In genomic region chr16:2208772-2209171, GRCh38 we compare ENCODE assay signal across 23 cellular contexts. TPM values are rescaled to one million over a fixed set of nuclear protein-coding genes. Genes with fewer than 3 reads are reported as not detected.
DNase-seq lines count a peak whose midpoint lies in the region; ATAC-seq, FAIRE-seq and TF ChIP-seq lines count a peak whose summit lies in the region.
"Had no signal": no experiment of that assay in that cellular context is flagged by ENCODE, and none has a peak within 500 bp of the region (broad histone marks: within the 10 kb centered on the region; RNA-seq: fewer than 3 reads in every experiment).

No MANE protein-coding gene starts in this region.

- 96% methylated on average over 8 of the region's 9 CpGs for WGBS in mammary epithelial cell (ENCODE audit: low coverage, missing lambda C conversion rate)
- 100% methylated on average over 2 of the region's 9 CpGs for WGBS in HepG2 (ENCODE audit: low lambda C conversion rate)

- no peaks in the 10 kb centered on the region for H3K9me3 Mint-ChIP-seq in MCF 10A (ENCODE audit: unreplicated experiment)
- H3K9me3 Mint-ChIP-seq: CD8-positive, alpha-beta T cell; GM23338; HFFc6 had no signal

- no peak for ATAC-seq in HepG2
- no peak for ATAC-seq in GM18519 (IDR thresholded peaks at IDR 0.05; ENCODE audit: low FRiP score, unreplicated experiment)
- ATAC-seq in GM21528 (IDR thresholded peaks at IDR 0.05; ENCODE audit: low FRiP score, unreplicated experiment) = no peak
- ATAC-seq: CD8-positive, alpha-beta T cell; GM12878; GM23338 had no signal

- no peak overlapping the region for H3K27ac Mint-ChIP-seq in MCF 10A (ENCODE audit: low read depth, unreplicated experiment)
- H3K27ac Mint-ChIP-seq: CD8-positive, alpha-beta T cell; GM23338; HFFc6 had no signal

- TF ChIP-seq EP300 in HepG2 (IDR thresholded peaks at IDR 0.05; ENCODE audit: low read depth in 2 of 2, low read length in 2 of 2) (no peak), HepG2 (CRISPR knock-in tag; IDR thresholded peaks at IDR 0.05; ENCODE audit: borderline replicate concordance) (no peak)

- H3K9me3 ChIP-seq in mammary epithelial cell (replicated peaks; ENCODE audit: insufficient read depth, low read length) = no peaks in the 10 kb centered on the region
- no peaks in the 10 kb centered on the region for H3K9me3 ChIP-seq in HepG2 (ENCODE audit: low read length)
- no peaks in the 10 kb centered on the region for H3K9me3 ChIP-seq in BE2C
- H3K9me3 ChIP-seq: BLaER1 had no signal

- no peak for FAIRE-seq in HepG2 (lab: Jason Lieb, UNC)
- FAIRE-seq: GM12878, H54 had no signal

- H3K36me3 Mint-ChIP-seq in MCF 10A (ENCODE audit: insufficient read depth, unreplicated experiment) = peaks cover 44% of the 10 kb centered on the region

- no peak for TF ChIP-seq RAD21 in HepG2 (CRISPR knock-in tag; IDR thresholded peaks at IDR 0.05)

- peaks cover 33% of the 10 kb centered on the region for H3K4me1 Mint-ChIP-seq in MCF 10A (ENCODE audit: insufficient read depth, unreplicated experiment)

- dilution Hi-C loops in mammary epithelial cell (cut with HindIII; ENCODE audit: low sequenced_read_pairs) = loop anchor here (5.0 kb wide), 2 partner anchors 34 to 41 kb away; no protein-coding TSS in a partner anchor

- BruUV-seq in MCF 10A (replicated peaks; lab: Mats Ljungman, UMichigan) (TSS peak; percentile 13), mammary epithelial cell (replicated peaks; lab: Mats Ljungman, UMichigan) (no TSS peak), HepG2 (replicated peaks; lab: Mats Ljungman, UMichigan) (no TSS peak)

- TF ChIP-seq CTCF in MCF 10A (IDR thresholded peaks at IDR 0.05; ENCODE audit: unreplicated experiment) (no peak), mammary epithelial cell (conservative IDR thresholded peaks at IDR 0.05 in 1 of 2, IDR thresholded peaks at IDR 0.05 in 1 of 2; ENCODE audit: extremely low read depth in 1 of 2, insufficient read depth in 1 of 2, low read depth in 1 of 2, low read length in 2 of 2) (no peak), RWPE1 (conservative IDR thresholded peaks at IDR 0.05; ENCODE audit: low read depth) (no peak), HepG2 (CRISPR knock-in tag; IDR thresholded peaks at IDR 0.05) (no peak), BE2C (IDR thresholded peaks at IDR 0.05; ENCODE audit: low read depth, low read length) (no peak)

- H3K27me3 Mint-ChIP-seq in MCF 10A (ENCODE audit: insufficient read depth, unreplicated experiment) = no peaks in the 10 kb centered on the region

- H3K4me3 Mint-ChIP-seq in MCF 10A (ENCODE audit: unreplicated experiment) = no peak overlapping the region
- H3K4me3 Mint-ChIP-seq: CD8-positive, alpha-beta T cell; GM23338; HFFc6 had no signal

- H4K20me1 ChIP-seq in mammary epithelial cell (ENCODE audit: insufficient read depth, low read length) (no peaks in the 10 kb centered on the region), HepG2 (ENCODE audit: insufficient read depth, low read length) (0 out of 2 replicates have a peak, but pooled peaks cover 3% of the 10 kb centered on the region)

- H3K79me2 ChIP-seq in mammary epithelial cell (ENCODE audit: insufficient read depth, low read length) = peaks cover 44% of the 10 kb centered on the region
- peaks cover 21% of the 10 kb centered on the region for H3K79me2 ChIP-seq in HepG2 (ENCODE audit: insufficient read depth, low read length)

- in situ Hi-C loops in mammary epithelial cell (cut with MboI; ENCODE audit: low sequenced_read_pairs in 2 of 2) (no loop called here), HepG2 (cut with HindIII; ENCODE audit: extremely low pct_ligation_motif_present, low pct_unique_long_range_greater_than_20kb) (no loop called here)

- no peak overlapping the region for H3K27ac ChIP-seq in mammary epithelial cell (ENCODE audit: insufficient read depth, low read depth, low read length)
- H3K27ac ChIP-seq in RWPE1 = peak overlapping the region; percentile 93
- H3K27ac ChIP-seq in HepG2 (ENCODE audit: extremely low read length, insufficient read depth, low read length) = no peak overlapping the region
- H3K27ac ChIP-seq: BLaER1, HL-60 had no signal

- H3K4me1 ChIP-seq in mammary epithelial cell (ENCODE audit: insufficient read depth, low read length) = peaks cover 42% of the 10 kb centered on the region
- H3K4me1 ChIP-seq in HepG2 (ENCODE audit: insufficient read depth, low read length) = peaks cover 60% of the 10 kb centered on the region
- peaks cover 21% of the 10 kb centered on the region for H3K4me1 ChIP-seq in BE2C

- H3K9ac ChIP-seq in mammary epithelial cell (ENCODE audit: insufficient read depth, low read length) = no peak overlapping the region
- no peak overlapping the region for H3K9ac ChIP-seq in HepG2 (ENCODE audit: insufficient read depth, low read depth, low read length)
- H3K9ac ChIP-seq: BLaER1 had no signal

- H3K4me2 ChIP-seq in mammary epithelial cell (ENCODE audit: insufficient read depth, low read depth, low read length) = no peak overlapping the region
- H3K4me2 ChIP-seq in HepG2 (ENCODE audit: low read depth, low read length) = no peak overlapping the region
- H3K4me2 ChIP-seq: BLaER1, GM23338 had no signal

- CTCF ChIA-PET in MCF 10A (lab: Yijun Ruan, JAX) (interaction anchor here (0.9 to 1.4 kb wide), 3 partner anchors 14 to 61 kb away, joined by 3 to 6 read pairs (median 4); no protein-coding TSS in a partner anchor), mammary epithelial cell (lab: Charles Lee; ENCODE audit: low non-redundant PET) (no interaction called here), RWPE1 (lab: Yijun Ruan, JAX) (interaction anchor here (0.7 kb wide), 1 partner anchor 68 kb away, joined by 3 read pairs; no protein-coding TSS in a partner anchor), HepG2 (lab: Yijun Ruan, JAX; ENCODE audit: low intra/inter-chr PET ratio, low total read pairs) (no interaction called here)

- H3K36me3 ChIP-seq in mammary epithelial cell (ENCODE audit: insufficient read depth, low read length) (peaks cover 4% of the 10 kb centered on the region), HepG2 (replicated peaks in 1 of 2; ENCODE audit: control insufficient read depth in 1 of 2, insufficient read depth in 2 of 2, low read length in 2 of 2) (peaks cover 4 to 20% of the 10 kb centered on the region in 2 experiments; a peak in 4 of 5 replicates), BE2C (peaks cover 47% of the 10 kb centered on the region)

- H3K4me3 ChIP-seq in mammary epithelial cell (replicated peaks in 1 of 3; ENCODE audit: insufficient read depth in 1 of 3, low read depth in 2 of 3, low read length in 3 of 3) = no peak overlapping the region
- no peak overlapping the region for H3K4me3 ChIP-seq in HepG2 (replicated peaks in 1 of 3; ENCODE audit: insufficient read depth in 1 of 3, low read depth in 2 of 3, low read length in 3 of 3)
- no peak overlapping the region for H3K4me3 ChIP-seq in BE2C (ENCODE audit: low read depth, low read length)
- H3K4me3 ChIP-seq: BLaER1, GM12878, GM23338 had no signal

- TF ChIP-seq POLR2A in HepG2 (IDR thresholded peaks at IDR 0.05; ENCODE audit: insufficient read depth in 1 of 2, low read depth in 2 of 2, low read length in 2 of 2) = no peak

- POLR2A ChIA-PET in MCF 10A (lab: Yijun Ruan, JAX) (interaction anchor here (0.6 to 1.0 kb wide), 2 partner anchors 54 to 322 kb away, joined by 3 read pairs; partner anchors contain the start of gene CEMP1), RWPE1 (lab: Yijun Ruan, JAX; ENCODE audit: low non-redundant PET) (no interaction called here), HepG2 (lab: Yijun Ruan, JAX) (interaction anchor here (0.7 kb wide), 1 partner anchor 14 kb away, joined by 3 read pairs; no protein-coding TSS in a partner anchor)

- intact Hi-C loops in MCF 10A (cut with micrococcal nuclease) (no loop called here), mammary epithelial cell (cut with micrococcal nuclease) (no loop called here), HepG2 (cut with micrococcal nuclease; ENCODE audit: unreplicated experiment) (no loop called here)

- H2AFZ ChIP-seq in mammary epithelial cell (ENCODE audit: low read depth, low read length) (no peak overlapping the region), HepG2 (ENCODE audit: low read length) (no peak overlapping the region)
- H2AFZ ChIP-seq: GM23338 had no signal

- H3K27me3 ChIP-seq in mammary epithelial cell (ENCODE audit: insufficient read depth, low read length) = no peaks in the 10 kb centered on the region
- no peaks in the 10 kb centered on the region for H3K27me3 ChIP-seq in HepG2 (ENCODE audit: control insufficient read depth in 1 of 2, insufficient read depth in 2 of 2, low read length in 2 of 2)
- no peaks in the 10 kb centered on the region for H3K27me3 ChIP-seq in BE2C
- H3K27me3 ChIP-seq: BLaER1 had no signal

- DNase-seq in MCF 10A (ENCODE audit: unreplicated experiment) (no peak), mammary epithelial cell (no peak), RWPE1 (ENCODE audit: low spot score) (no peak), HepG2 (ENCODE audit: low spot score) (no peak), BE2C (no peak)
- DNase-seq: 8988T; CD8-positive, alpha-beta T cell; DMS 273 treated with DMSO at 0.1 percent for 48 hours; DMS53; DND-41; EL; HCEC 1CT; HFFc6; IMR-90; Karpas-422; KBM-7 had no signal

RNA-seq across cellular contexts. Expression of gene BRICD5, which starts 1.9 kb away (rescaled TPM):
- total RNA-seq in MCF 10A (2022) (4.6 and 5.2 TPM in 2 replicates), mammary epithelial cell (1 to 10 TPM in 1 of 2 donors, under 1 TPM in 1; 0.67 to 4.3 TPM), HepG2 (2016; rRNA removed; fragmentation: Illumina TruSeq; extraction: Trizol) (1.7 and 5.8 TPM in 2 replicates)
- polyA plus RNA-seq in mammary epithelial cell (1.7 TPM), HepG2 (2011; rRNA removed) (1.6 and 2.0 TPM in 2 replicates)
- not detected for polyA minus RNA-seq in mammary epithelial cell
- total RNA-seq in HepG2 (2016; cell fraction: cytosol; rRNA removed; fragmentation: Illumina TruSeq; extraction: Trizol; ENCODE audit: low read depth) = 2.2 and 3.3 TPM in 2 replicates
- 1.6 and 6.3 TPM in 2 replicates for total RNA-seq in HepG2 (2016; cell fraction: insoluble cytoplasmic fraction; rRNA removed; fragmentation: Illumina TruSeq; extraction: Trizol)
- 1.4 and 2.7 TPM in 2 replicates for total RNA-seq in HepG2 (2016; cell fraction: membrane; rRNA removed; fragmentation: Illumina TruSeq; extraction: Trizol)
- 5.3 and 6.8 TPM in 2 replicates for total RNA-seq in HepG2 (2016; cell fraction: nucleus; rRNA removed; fragmentation: Illumina TruSeq; extraction: Trizol)
- polyA plus RNA-seq in HepG2 (2011; cell fraction: cytosol; rRNA removed) = 0.71 and 1.3 TPM in 2 replicates
- polyA plus RNA-seq in HepG2 (2011; cell fraction: nucleus; rRNA removed) = 20.0 and 26.3 TPM in 2 replicates
- 3.3 and 5.8 TPM in 2 replicates for polyA plus RNA-seq in HepG2 (2012)
- 1.9 and 3.4 TPM in 2 replicates for polyA plus RNA-seq in HepG2 (2016; cell fraction: cytosol; fragmentation: Illumina TruSeq; extraction: Trizol; ENCODE audit: low read depth)
- polyA plus RNA-seq in HepG2 (2016; cell fraction: insoluble cytoplasmic fraction; fragmentation: Illumina TruSeq; extraction: Trizol; ENCODE audit: low read depth) = 1.3 and 2.2 TPM in 2 replicates
- 0.97 and 1.2 TPM in 2 replicates for polyA plus RNA-seq in HepG2 (2016; cell fraction: membrane; fragmentation: Illumina TruSeq; extraction: Trizol; ENCODE audit: low read depth)
- polyA plus RNA-seq in HepG2 (2016; cell fraction: nucleus; fragmentation: Illumina TruSeq; extraction: Trizol; ENCODE audit: insufficient read depth, low read depth) = 15.3 and 20.5 TPM in 2 replicates
- 0.72 and 4.8 TPM in 2 replicates for polyA minus RNA-seq in HepG2 (2011; rRNA and poly(A)+ RNA removed; ENCODE audit: low replicate concordance)
- 3.1 TPM in 1 of 2 replicates, not detected in the other for polyA minus RNA-seq in HepG2 (2011; cell fraction: cytosol; rRNA and poly(A)+ RNA removed)
- 3.1 and 8.0 TPM in 2 replicates for polyA minus RNA-seq in HepG2 (2011; cell fraction: nucleus; rRNA and poly(A)+ RNA removed)
- polyA plus RNA-seq in BE2C (2012; ENCODE audit: insufficient read depth, insufficient read length, low read depth) = 17.1 TPM

RNA-seq across cellular contexts. Expression of gene MLST8, which starts 3.5 kb away (rescaled TPM):
- total RNA-seq in MCF 10A (2022) = 63.4 and 87.6 TPM in 2 replicates
- total RNA-seq in mammary epithelial cell = 10 to 100 TPM; 39.0 to 55.8 TPM
- 68.1 TPM for polyA plus RNA-seq in mammary epithelial cell
- polyA minus RNA-seq in mammary epithelial cell = 45.8 TPM
- 25.2 and 30.8 TPM in 2 replicates for total RNA-seq in HepG2 (2016; rRNA removed; fragmentation: Illumina TruSeq; extraction: Trizol)
- total RNA-seq in HepG2 (2016; cell fraction: cytosol; rRNA removed; fragmentation: Illumina TruSeq; extraction: Trizol; ENCODE audit: low read depth) = 66.8 and 68.3 TPM in 2 replicates
- 24.8 and 34.9 TPM in 2 replicates for total RNA-seq in HepG2 (2016; cell fraction: insoluble cytoplasmic fraction; rRNA removed; fragmentation: Illumina TruSeq; extraction: Trizol)
- total RNA-seq in HepG2 (2016; cell fraction: membrane; rRNA removed; fragmentation: Illumina TruSeq; extraction: Trizol) = 73.3 and 82.0 TPM in 2 replicates
- total RNA-seq in HepG2 (2016; cell fraction: nucleus; rRNA removed; fragmentation: Illumina TruSeq; extraction: Trizol) = 20.0 and 20.9 TPM in 2 replicates
- 70.9 and 72.7 TPM in 2 replicates for polyA plus RNA-seq in HepG2 (2011; rRNA removed)
- polyA plus RNA-seq in HepG2 (2011; cell fraction: cytosol; rRNA removed) = 88.3 and 159 TPM in 2 replicates
- polyA plus RNA-seq in HepG2 (2011; cell fraction: nucleus; rRNA removed) = 109 and 133 TPM in 2 replicates
- 26.5 and 34.3 TPM in 2 replicates for polyA plus RNA-seq in HepG2 (2012)
- 136 and 139 TPM in 2 replicates for polyA plus RNA-seq in HepG2 (2016; cell fraction: cytosol; fragmentation: Illumina TruSeq; extraction: Trizol; ENCODE audit: low read depth)
- polyA plus RNA-seq in HepG2 (2016; cell fraction: insoluble cytoplasmic fraction; fragmentation: Illumina TruSeq; extraction: Trizol; ENCODE audit: low read depth) = 45.5 and 48.4 TPM in 2 replicates
- polyA plus RNA-seq in HepG2 (2016; cell fraction: membrane; fragmentation: Illumina TruSeq; extraction: Trizol; ENCODE audit: low read depth) = 121 and 123 TPM in 2 replicates
- polyA plus RNA-seq in HepG2 (2016; cell fraction: nucleus; fragmentation: Illumina TruSeq; extraction: Trizol; ENCODE audit: insufficient read depth, low read depth) = 52.7 and 57.3 TPM in 2 replicates
- polyA minus RNA-seq in HepG2 (2011; rRNA and poly(A)+ RNA removed; ENCODE audit: low replicate concordance) = 111 and 121 TPM in 2 replicates
- polyA minus RNA-seq in HepG2 (2011; cell fraction: cytosol; rRNA and poly(A)+ RNA removed) = 30.5 and 31.0 TPM in 2 replicates
- polyA minus RNA-seq in HepG2 (2011; cell fraction: nucleus; rRNA and poly(A)+ RNA removed) = 41.5 and 46.5 TPM in 2 replicates
- 254 TPM for polyA plus RNA-seq in BE2C (2012; ENCODE audit: insufficient read depth, insufficient read length, low read depth)

RNA-seq across cellular contexts. Expression of gene PGP, which starts 5.9 kb away (rescaled TPM):
- total RNA-seq in MCF 10A (2022) = 11.3 and 12.0 TPM in 2 replicates
- total RNA-seq in mammary epithelial cell = 10 to 100 TPM; 12.8 to 19.0 TPM
- 19.9 TPM for polyA plus RNA-seq in mammary epithelial cell
- polyA minus RNA-seq in mammary epithelial cell = 6.6 TPM
- total RNA-seq in HepG2 (2016; rRNA removed; fragmentation: Illumina TruSeq; extraction: Trizol) = 15.6 and 18.3 TPM in 2 replicates
- 17.4 and 22.1 TPM in 2 replicates for total RNA-seq in HepG2 (2016; cell fraction: cytosol; rRNA removed; fragmentation: Illumina TruSeq; extraction: Trizol; ENCODE audit: low read depth)
- 14.6 and 17.3 TPM in 2 replicates for total RNA-seq in HepG2 (2016; cell fraction: insoluble cytoplasmic fraction; rRNA removed; fragmentation: Illumina TruSeq; extraction: Trizol)
- 19.3 and 24.3 TPM in 2 replicates for total RNA-seq in HepG2 (2016; cell fraction: membrane; rRNA removed; fragmentation: Illumina TruSeq; extraction: Trizol)
- total RNA-seq in HepG2 (2016; cell fraction: nucleus; rRNA removed; fragmentation: Illumina TruSeq; extraction: Trizol) = 13.5 and 16.4 TPM in 2 replicates
- polyA plus RNA-seq in HepG2 (2011; rRNA removed) = 7.3 and 8.4 TPM in 2 replicates
- polyA plus RNA-seq in HepG2 (2011; cell fraction: cytosol; rRNA removed) = 4.2 and 9.0 TPM in 2 replicates
- 26.9 and 29.4 TPM in 2 replicates for polyA plus RNA-seq in HepG2 (2011; cell fraction: nucleus; rRNA removed)
- 5.8 and 6.7 TPM in 2 replicates for polyA plus RNA-seq in HepG2 (2012)
- 28.2 and 33.1 TPM in 2 replicates for polyA plus RNA-seq in HepG2 (2016; cell fraction: cytosol; fragmentation: Illumina TruSeq; extraction: Trizol; ENCODE audit: low read depth)
- polyA plus RNA-seq in HepG2 (2016; cell fraction: insoluble cytoplasmic fraction; fragmentation: Illumina TruSeq; extraction: Trizol; ENCODE audit: low read depth) = 21.0 and 21.9 TPM in 2 replicates
- polyA plus RNA-seq in HepG2 (2016; cell fraction: membrane; fragmentation: Illumina TruSeq; extraction: Trizol; ENCODE audit: low read depth) = 24.1 and 25.1 TPM in 2 replicates
- 37.7 and 42.5 TPM in 2 replicates for polyA plus RNA-seq in HepG2 (2016; cell fraction: nucleus; fragmentation: Illumina TruSeq; extraction: Trizol; ENCODE audit: insufficient read depth, low read depth)
- polyA minus RNA-seq in HepG2 (2011; rRNA and poly(A)+ RNA removed; ENCODE audit: low replicate concordance) = 7.8 and 25.3 TPM in 2 replicates
- 3.1 and 4.7 TPM in 2 replicates for polyA minus RNA-seq in HepG2 (2011; cell fraction: cytosol; rRNA and poly(A)+ RNA removed)
- polyA minus RNA-seq in HepG2 (2011; cell fraction: nucleus; rRNA and poly(A)+ RNA removed) = 6.1 and 8.8 TPM in 2 replicates
- 70.4 TPM for polyA plus RNA-seq in BE2C (2012; ENCODE audit: insufficient read depth, insufficient read length, low read depth)

RNA-seq across cellular contexts. Expression of gene CASKIN1, which starts 12.4 kb away (rescaled TPM):
- total RNA-seq in MCF 10A (2022) (0.10 and 0.14 TPM in 2 replicates), mammary epithelial cell (1 to 10 TPM in 1 of 2 donors, under 1 TPM in 1; 0.83 to 1.4 TPM), HepG2 (2016; rRNA removed; fragmentation: Illumina TruSeq; extraction: Trizol) (1.2 and 1.4 TPM in 2 replicates)
- polyA plus RNA-seq in mammary epithelial cell (0.09 TPM), HepG2 (2011; rRNA removed) (2.2 and 9.4 TPM in 2 replicates)
- polyA minus RNA-seq in mammary epithelial cell = not detected
- total RNA-seq in HepG2 (2016; cell fraction: cytosol; rRNA removed; fragmentation: Illumina TruSeq; extraction: Trizol; ENCODE audit: low read depth) = 0.20 and 2.1 TPM in 2 replicates
- 0.56 and 0.91 TPM in 2 replicates for total RNA-seq in HepG2 (2016; cell fraction: insoluble cytoplasmic fraction; rRNA removed; fragmentation: Illumina TruSeq; extraction: Trizol)
- total RNA-seq in HepG2 (2016; cell fraction: membrane; rRNA removed; fragmentation: Illumina TruSeq; extraction: Trizol) = 0.65 and 0.76 TPM in 2 replicates
- total RNA-seq in HepG2 (2016; cell fraction: nucleus; rRNA removed; fragmentation: Illumina TruSeq; extraction: Trizol) = 0.65 and 1.9 TPM in 2 replicates
- 0.65 and 1.0 TPM in 2 replicates for polyA plus RNA-seq in HepG2 (2011; cell fraction: cytosol; rRNA removed)
- polyA plus RNA-seq in HepG2 (2011; cell fraction: nucleus; rRNA removed) = 13.6 and 21.2 TPM in 2 replicates
- polyA plus RNA-seq in HepG2 (2012) = 2.3 and 3.3 TPM in 2 replicates
- 0.10 TPM in 2 replicates for polyA plus RNA-seq in HepG2 (2016; cell fraction: cytosol; fragmentation: Illumina TruSeq; extraction: Trizol; ENCODE audit: low read depth)
- 0.49 and 0.81 TPM in 2 replicates for polyA plus RNA-seq in HepG2 (2016; cell fraction: insoluble cytoplasmic fraction; fragmentation: Illumina TruSeq; extraction: Trizol; ENCODE audit: low read depth)
- 0.34 and 0.36 TPM in 2 replicates for polyA plus RNA-seq in HepG2 (2016; cell fraction: membrane; fragmentation: Illumina TruSeq; extraction: Trizol; ENCODE audit: low read depth)
- 4.1 and 6.3 TPM in 2 replicates for polyA plus RNA-seq in HepG2 (2016; cell fraction: nucleus; fragmentation: Illumina TruSeq; extraction: Trizol; ENCODE audit: insufficient read depth, low read depth)
- 4.0 TPM in 1 of 2 replicates, not detected in the other for polyA minus RNA-seq in HepG2 (2011; rRNA and poly(A)+ RNA removed; ENCODE audit: low replicate concordance)
- polyA minus RNA-seq in HepG2 (2011; cell fraction: cytosol; rRNA and poly(A)+ RNA removed) = 0.88 and 1.8 TPM in 2 replicates
- polyA minus RNA-seq in HepG2 (2011; cell fraction: nucleus; rRNA and poly(A)+ RNA removed) = 1.5 and 2.7 TPM in 2 replicates
- 8.6 TPM for polyA plus RNA-seq in BE2C (2012; ENCODE audit: insufficient read depth, insufficient read length, low read depth)
- total RNA-seq: IMR-90 had no signal

RNA-seq across cellular contexts. Expression of gene E4F1, which starts 14.6 kb away (rescaled TPM):
- total RNA-seq in MCF 10A (2022) (26.2 and 28.4 TPM in 2 replicates), mammary epithelial cell (10 to 100 TPM; 22.0 to 24.8 TPM), HepG2 (2016; rRNA removed; fragmentation: Illumina TruSeq; extraction: Trizol) (10.3 and 19.5 TPM in 2 replicates)
- polyA plus RNA-seq in mammary epithelial cell (15.2 TPM), HepG2 (2011; rRNA removed) (13.8 and 17.2 TPM in 2 replicates)
- 8.6 TPM for polyA minus RNA-seq in mammary epithelial cell
- total RNA-seq in HepG2 (2016; cell fraction: cytosol; rRNA removed; fragmentation: Illumina TruSeq; extraction: Trizol; ENCODE audit: low read depth) = 6.9 and 8.8 TPM in 2 replicates
- total RNA-seq in HepG2 (2016; cell fraction: insoluble cytoplasmic fraction; rRNA removed; fragmentation: Illumina TruSeq; extraction: Trizol) = 8.9 and 20.8 TPM in 2 replicates
- 6.0 TPM in 2 replicates for total RNA-seq in HepG2 (2016; cell fraction: membrane; rRNA removed; fragmentation: Illumina TruSeq; extraction: Trizol)
- 24.2 and 28.6 TPM in 2 replicates for total RNA-seq in HepG2 (2016; cell fraction: nucleus; rRNA removed; fragmentation: Illumina TruSeq; extraction: Trizol)
- 6.1 and 10.8 TPM in 2 replicates for polyA plus RNA-seq in HepG2 (2011; cell fraction: cytosol; rRNA removed)
- polyA plus RNA-seq in HepG2 (2011; cell fraction: nucleus; rRNA removed) = 151 and 202 TPM in 2 replicates
- 6.8 and 6.9 TPM in 2 replicates for polyA plus RNA-seq in HepG2 (2012)
- polyA plus RNA-seq in HepG2 (2016; cell fraction: cytosol; fragmentation: Illumina TruSeq; extraction: Trizol; ENCODE audit: low read depth) = 3.5 and 3.6 TPM in 2 replicates
- polyA plus RNA-seq in HepG2 (2016; cell fraction: insoluble cytoplasmic fraction; fragmentation: Illumina TruSeq; extraction: Trizol; ENCODE audit: low read depth) = 8.4 and 9.9 TPM in 2 replicates
- 4.8 and 5.0 TPM in 2 replicates for polyA plus RNA-seq in HepG2 (2016; cell fraction: membrane; fragmentation: Illumina TruSeq; extraction: Trizol; ENCODE audit: low read depth)
- 55.1 and 57.6 TPM in 2 replicates for polyA plus RNA-seq in HepG2 (2016; cell fraction: nucleus; fragmentation: Illumina TruSeq; extraction: Trizol; ENCODE audit: insufficient read depth, low read depth)
- polyA minus RNA-seq in HepG2 (2011; rRNA and poly(A)+ RNA removed; ENCODE audit: low replicate concordance) = 14.4 and 15.9 TPM in 2 replicates
- 6.6 and 9.1 TPM in 2 replicates for polyA minus RNA-seq in HepG2 (2011; cell fraction: cytosol; rRNA and poly(A)+ RNA removed)
- 18.3 and 20.5 TPM in 2 replicates for polyA minus RNA-seq in HepG2 (2011; cell fraction: nucleus; rRNA and poly(A)+ RNA removed)
- 160 TPM for polyA plus RNA-seq in BE2C (2012; ENCODE audit: insufficient read depth, insufficient read length, low read depth)

Comparison
In these comparisons a context has a peak if more than half of its experiments do, and no peak if none do; other contexts are left out.
1. CTCF ChIA-PET loops: an anchor here in MCF 10A (0.9 to 1.4 kb wide) and RWPE1 (0.7 kb wide); none called in mammary epithelial cell and HepG2.